1 cellular context compared by ENCODE assay signal in the genomic region with DNA sequence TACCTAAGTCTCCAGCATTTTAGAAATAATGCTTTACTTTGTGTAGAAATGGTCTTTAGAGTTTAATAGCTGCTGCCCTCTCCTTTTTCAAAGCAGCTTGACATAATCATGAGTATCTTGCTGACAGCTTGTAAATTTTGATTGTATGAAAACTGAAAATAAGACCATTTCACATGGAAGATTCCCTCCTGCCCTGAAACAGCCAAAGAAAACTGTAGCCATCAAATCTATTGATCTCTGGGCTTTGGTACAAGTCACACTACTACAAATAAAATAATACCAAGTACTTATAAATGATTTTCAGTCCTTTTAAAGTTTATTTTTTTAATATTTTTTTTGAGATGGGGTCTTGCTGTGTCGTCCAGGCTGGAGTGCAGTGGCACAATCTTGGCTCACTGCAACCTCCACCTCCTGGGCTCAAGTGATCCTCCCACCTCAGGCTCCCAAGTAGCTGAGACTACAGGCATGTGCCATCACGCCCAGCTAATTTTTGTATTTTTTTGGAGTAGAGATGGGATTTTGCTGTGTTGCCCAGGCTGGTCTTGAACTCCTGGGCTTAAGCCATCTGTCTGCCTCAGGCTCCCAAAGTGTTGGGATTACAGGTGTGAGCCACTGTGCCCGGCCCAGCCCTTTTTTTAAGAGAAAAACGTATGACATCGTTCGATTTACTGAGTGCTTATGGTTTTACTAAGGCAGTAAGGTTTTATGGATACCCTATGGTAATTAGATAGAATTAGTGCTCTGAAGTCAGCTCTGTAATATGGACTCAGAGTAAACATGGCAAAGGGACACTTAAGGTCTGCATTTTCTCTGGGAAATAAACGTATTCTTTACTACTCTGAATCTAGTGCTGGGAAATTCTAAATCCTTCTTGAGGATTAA.
TF ChIP-seq lines count a peak whose summit lies in the region.

No MANE protein-coding gene starts in this region.

TF ChIP-seq in HEK293, 187 proteins besides CTCF, POLR2A, EP300 and RAD21 (continued from another document):
- TF ChIP-seq, protein P1, sequence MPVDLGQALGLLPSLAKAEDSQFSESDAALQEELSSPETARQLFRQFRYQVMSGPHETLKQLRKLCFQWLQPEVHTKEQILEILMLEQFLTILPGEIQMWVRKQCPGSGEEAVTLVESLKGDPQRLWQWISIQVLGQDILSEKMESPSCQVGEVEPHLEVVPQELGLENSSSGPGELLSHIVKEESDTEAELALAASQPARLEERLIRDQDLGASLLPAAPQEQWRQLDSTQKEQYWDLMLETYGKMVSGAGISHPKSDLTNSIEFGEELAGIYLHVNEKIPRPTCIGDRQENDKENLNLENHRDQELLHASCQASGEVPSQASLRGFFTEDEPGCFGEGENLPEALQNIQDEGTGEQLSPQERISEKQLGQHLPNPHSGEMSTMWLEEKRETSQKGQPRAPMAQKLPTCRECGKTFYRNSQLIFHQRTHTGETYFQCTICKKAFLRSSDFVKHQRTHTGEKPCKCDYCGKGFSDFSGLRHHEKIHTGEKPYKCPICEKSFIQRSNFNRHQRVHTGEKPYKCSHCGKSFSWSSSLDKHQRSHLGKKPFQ (tag by site-specific recombination; IDR thresholded peaks at IDR 0.05), result peak; percentile 71; the same call in 1 of the 2 replicates
- TF ChIP-seq ZNF24 (tag by site-specific recombination; IDR thresholded peaks at IDR 0.05), result no peak
- no peak for TF ChIP-seq ZNF19 (tag by site-specific recombination; IDR thresholded peaks at IDR 0.05; ENCODE audit: low read depth)
- TF ChIP-seq, protein P2, sequence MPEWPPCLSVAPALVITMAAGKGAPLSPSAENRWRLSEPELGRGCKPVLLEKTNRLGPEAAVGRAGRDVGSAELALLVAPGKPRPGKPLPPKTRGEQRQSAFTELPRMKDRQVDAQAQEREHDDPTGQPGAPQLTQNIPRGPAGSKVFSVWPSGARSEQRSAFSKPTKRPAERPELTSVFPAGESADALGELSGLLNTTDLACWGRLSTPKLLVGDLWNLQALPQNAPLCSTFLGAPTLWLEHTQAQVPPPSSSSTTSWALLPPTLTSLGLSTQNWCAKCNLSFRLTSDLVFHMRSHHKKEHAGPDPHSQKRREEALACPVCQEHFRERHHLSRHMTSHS (tag by site-specific recombination; IDR thresholded peaks at IDR 0.05), result no peak
- TF ChIP-seq HIC1 (tag by site-specific recombination; IDR thresholded peaks at IDR 0.05), result no peak
- TF ChIP-seq ZNF426 (tag by site-specific recombination; IDR thresholded peaks at IDR 0.05), result no peak
- TF ChIP-seq PRDM1 (tag by site-specific recombination; IDR thresholded peaks at IDR 0.05), result no peak
- TF ChIP-seq ZXDB (tag by site-specific recombination; IDR thresholded peaks at IDR 0.05), result peak; percentile 31; the same call in 1 of the 2 replicates
- no peak for TF ChIP-seq ZNF747 (tag by site-specific recombination; IDR thresholded peaks at IDR 0.05)
- peak; percentile 53; the same call in 1 of the 2 replicates for TF ChIP-seq KLF16 (tag by site-specific recombination; IDR thresholded peaks at IDR 0.05)
- no peak for TF ChIP-seq ZNF223 (tag by site-specific recombination; IDR thresholded peaks at IDR 0.05)
- no peak for TF ChIP-seq HOXA7 (CRISPR knock-in tag; IDR thresholded peaks at IDR 0.05; ENCODE audit: borderline replicate concordance)
- TF ChIP-seq ZIC2 (tag by site-specific recombination; IDR thresholded peaks at IDR 0.05), result no peak
- no peak for TF ChIP-seq OVOL3 (tag by site-specific recombination; IDR thresholded peaks at IDR 0.05)
- no peak for TF ChIP-seq ZNF335 (tag by site-specific recombination; conservative IDR thresholded peaks at IDR 0.05)
- TF ChIP-seq SP7 (tag by site-specific recombination; IDR thresholded peaks at IDR 0.05), result peak; percentile 61
- TF ChIP-seq OSR2 (tag by site-specific recombination; IDR thresholded peaks at IDR 0.05), result 0 out of 2 replicates have a peak, but pooled peaks have one; percentile 10
